Comparison of ENCODE assay signal across 27 cellular contexts in the genomic region with DNA sequence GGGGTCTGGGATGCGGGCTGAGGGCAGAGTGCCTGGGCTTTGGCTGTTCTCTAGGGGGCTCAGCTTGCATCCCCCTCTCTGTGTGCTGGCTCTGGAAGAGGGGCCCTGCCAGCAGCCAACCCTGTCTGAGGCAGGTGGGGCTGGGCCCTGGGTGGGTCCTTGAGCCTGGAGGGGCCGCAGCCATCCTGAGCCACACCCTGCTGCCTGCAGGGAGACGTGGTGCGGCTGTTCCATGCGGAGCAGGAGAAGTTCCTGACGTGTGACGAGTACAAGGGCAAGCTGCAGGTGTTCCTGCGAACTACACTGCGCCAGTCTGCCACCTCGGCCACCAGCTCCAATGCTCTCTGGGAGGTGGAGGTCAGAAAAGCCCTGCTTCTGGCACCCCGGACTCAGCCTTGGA.
"Had no signal": no experiment of that assay in that cellular context is flagged by ENCODE, and none has a peak within 500 bp of the region (broad histone marks: within the 10 kb centered on the region; RNA-seq: fewer than 3 reads in every experiment).

No MANE protein-coding gene starts in this region.

- H3K27ac ChIP-seq: heart left ventricle, left ventricle myocardium inferior, neural progenitor cell, ovary, right atrium auricular region, right lobe of liver, stomach, testis, thyroid gland, transverse colon, upper lobe of left lung had no signal

- H3K27me3 ChIP-seq: heart left ventricle, neural progenitor cell, ovary, right atrium auricular region, right lobe of liver, stomach, testis, thyroid gland, transverse colon, upper lobe of left lung had no signal

- DNase-seq: hypothalamus; immature natural killer cell; left ventricle myocardium inferior; mesendoderm; naive B cell; natural killer cell; nephron progenitor cell; ovary; right lobe of liver; stimulated activated CD4-positive, alpha-beta T cell treated with anti-CD3 and anti-CD28 coated beads, Interleukin-12 subunit alpha, Interleukin-12 subunit beta, amount 100 ng/mL, for 4 hours; stimulated activated CD4-positive, alpha-beta T cell treated with anti-CD3 and anti-CD28 coated beads, Interleukin-15, amount 100 ng/mL, for 24 hours; stimulated activated CD4-positive, alpha-beta T cell treated with anti-CD3 and anti-CD28 coated beads, Interleukin-2, amount 100 ng/mL, for 24 hours; stimulated activated CD4-positive, alpha-beta T cell treated with anti-CD3 and anti-CD28 coated beads, Interleukin-4, amount 100 ng/mL, for 1 hour; stimulated activated naive B cell treated with anti-CD40 and anti-IgM and Interleukin-4, amounts not matched to agents 10 μg/mL and 1 μg/mL and 100 μg/mL, for 72 hours; stimulated activated naive CD8-positive, alpha-beta T cell treated with anti-CD3 and anti-CD28 coated beads, Interleukin-15, Interleukin-2, amounts not matched to agents 100 U/mL and 50 U/mL, for 24 hours; stomach; testis; thyroid gland; transverse colon had no signal

- H3K9me3 Mint-ChIP-seq: immature natural killer cell; mesothelial cell of epicardium; naive B cell; natural killer cell; nephron progenitor cell; neural progenitor cell; stimulated activated naive B cell treated with anti-CD40 and anti-IgM and Interleukin-4, amounts not matched to agents 10 μg/mL and 1 μg/mL and 100 μg/mL, for 72 hours had no signal

- H3K27ac Mint-ChIP-seq: immature natural killer cell; mesothelial cell of epicardium; natural killer cell; nephron progenitor cell; neural progenitor cell; progenitor cell of endocrine pancreas; stimulated activated naive B cell treated with anti-CD40 and anti-IgM and Interleukin-4, amounts not matched to agents 10 μg/mL and 1 μg/mL and 100 μg/mL, for 72 hours had no signal

- H3K36me3 Mint-ChIP-seq: mesothelial cell of epicardium, natural killer cell, neural progenitor cell had no signal

- H3K4me3 ChIP-seq: heart left ventricle, left ventricle myocardium inferior, lung, neural progenitor cell, ovary, right atrium auricular region, right lobe of liver, smooth muscle cell, stomach, testis, thyroid gland, transverse colon, upper lobe of left lung had no signal

- H3K4me3 Mint-ChIP-seq: immature natural killer cell; mesothelial cell of epicardium; naive B cell; natural killer cell; nephron progenitor cell; neural progenitor cell; stimulated activated naive B cell treated with anti-CD40 and anti-IgM and Interleukin-4, amounts not matched to agents 10 μg/mL and 1 μg/mL and 100 μg/mL, for 72 hours had no signal

- H3K36me3 ChIP-seq: neural progenitor cell, ovary, right lobe of liver had no signal

- H3K4me1 ChIP-seq: heart left ventricle, left ventricle myocardium inferior, neural progenitor cell, right atrium auricular region, right lobe of liver, stomach, testis, thyroid gland, transverse colon, upper lobe of left lung had no signal

- H3K9me3 ChIP-seq: heart left ventricle, left ventricle myocardium inferior, ovary, right atrium auricular region, right lobe of liver, stomach, testis, thyroid gland, transverse colon, upper lobe of left lung had no signal

- H3K4me1 Mint-ChIP-seq: immature natural killer cell, mesothelial cell of epicardium had no signal

- H3K27me3 Mint-ChIP-seq: naive B cell; progenitor cell of endocrine pancreas; stimulated activated naive B cell treated with anti-CD40 and anti-IgM and Interleukin-4, amounts not matched to agents 10 μg/mL and 1 μg/mL and 100 μg/mL, for 72 hours had no signal

- ATAC-seq: heart left ventricle; natural killer cell; right lobe of liver; stimulated activated naive B cell treated with anti-CD40 and anti-IgM and Interleukin-4, amounts not matched to agents 10 μg/mL and 1 μg/mL and 100 μg/mL, for 72 hours; stimulated activated naive CD8-positive, alpha-beta T cell treated with anti-CD3 and anti-CD28 coated beads, Interleukin-15, Interleukin-2, amounts not matched to agents 100 U/mL and 50 U/mL, for 24 hours had no signal
